22 cellular contexts compared by ENCODE assay signal in genomic region chr2:215395687-215396460, GRCh38.
"Had no signal": no experiment of that assay in that cellular context is flagged by ENCODE, and none has a peak within 500 bp of the region (broad histone marks: within the 10 kb centered on the region; RNA-seq: fewer than 3 reads in every experiment).

No MANE protein-coding gene starts in this region.

- ATAC-seq: activated T-cell treated with anti-CD3 and anti-CD28 coated beads, Interleukin-2, amount 50 U/mL, for 4 hours; foreskin keratinocyte; naive thymus-derived CD8-positive, alpha-beta T cell; stimulated activated effector memory CD8-positive, alpha-beta T cell treated with anti-CD3 and anti-CD28 coated beads, Interleukin-12 subunit alpha, Interleukin-12 subunit beta, amount 100 ng/mL, for 72 hours; stimulated activated naive CD8-positive, alpha-beta T cell treated with anti-CD3 and anti-CD28 coated beads, Interleukin-15, amount 100 ng/mL, for 72 hours had no signal

- H3K4me3 Mint-ChIP-seq: activated naive CD8-positive, alpha-beta T cell; activated T-cell treated with anti-CD3 and anti-CD28 coated beads, Interleukin-2, amount 50 U/mL, for 4 hours; dendritic cell treated with granulocyte-macrophage colony-stimulating factor and Interleukin-4, amounts not matched to agents 40 ng/mL and 50 ng/mL, for 4 days; naive thymus-derived CD8-positive, alpha-beta T cell; stimulated activated effector memory CD8-positive, alpha-beta T cell treated with anti-CD3 and anti-CD28 coated beads, Interleukin-12 subunit alpha, Interleukin-12 subunit beta, amount 100 ng/mL, for 72 hours; stimulated activated naive CD8-positive, alpha-beta T cell treated with anti-CD3 and anti-CD28 coated beads, Interleukin-15, amount 100 ng/mL, for 72 hours had no signal

- H3K4me1 ChIP-seq: foreskin keratinocyte, psoas muscle, right atrium auricular region had no signal

- H3K36me3 ChIP-seq: ovary had no signal

- DNase-seq: activated CD4-positive, alpha-beta T cell treated with anti-CD3 and anti-CD28 coated beads for 1 hour; activated CD8-positive, alpha-beta memory T cell treated with anti-CD3 and anti-CD28 coated beads, Interleukin-2, amount 50 U/mL, for 48 hours; activated naive CD4-positive, alpha-beta T cell; activated T-cell treated with anti-CD3 and anti-CD28 coated beads, Interleukin-2, amount 50 U/mL, for 4 hours; effector CD4-positive, alpha-beta T cell; erythroblast; foreskin keratinocyte; kidney; left lung; naive thymus-derived CD8-positive, alpha-beta T cell; ovary; psoas muscle; stimulated activated CD4-positive, alpha-beta T cell treated with anti-CD3 and anti-CD28 coated beads, Interleukin-2, amount 100 ng/mL, for 24 hours; stimulated activated naive CD8-positive, alpha-beta T cell treated with anti-CD3 and anti-CD28 coated beads, Interleukin-15, amount 100 ng/mL, for 72 hours; tibial artery had no signal

- H3K4me3 ChIP-seq: left lung, lung, ovary, psoas muscle, right atrium auricular region, tibial artery had no signal

- H3K27me3 ChIP-seq: foreskin keratinocyte, left lung, ovary, right atrium auricular region, tibial artery had no signal

- H3K9me3 ChIP-seq: left lung, ovary, psoas muscle, right atrium auricular region, tibial artery had no signal

- H3K36me3 Mint-ChIP-seq: activated naive CD8-positive, alpha-beta T cell; naive thymus-derived CD8-positive, alpha-beta T cell; stimulated activated effector memory CD8-positive, alpha-beta T cell treated with anti-CD3 and anti-CD28 coated beads, Interleukin-12 subunit alpha, Interleukin-12 subunit beta, amount 100 ng/mL, for 72 hours had no signal

- H3K4me1 Mint-ChIP-seq: naive thymus-derived CD8-positive, alpha-beta T cell; stimulated activated effector memory CD8-positive, alpha-beta T cell treated with anti-CD3 and anti-CD28 coated beads, Interleukin-12 subunit alpha, Interleukin-12 subunit beta, amount 100 ng/mL, for 72 hours; stimulated activated naive CD8-positive, alpha-beta T cell treated with anti-CD3 and anti-CD28 coated beads, Interleukin-15, amount 100 ng/mL, for 72 hours had no signal

- H3K27ac Mint-ChIP-seq: activated naive CD8-positive, alpha-beta T cell; activated T-helper 2 cell treated with anti-CD3 and anti-CD28 coated beads, Interferon-gamma antibody, Interleukin-2, Interleukin-4, amounts not matched to agents 10 μg/mL and 5 μg/mL and 100 μg/mL, durations not matched to agents 14 hours and 24 hours and 36 hours; dendritic cell treated with granulocyte-macrophage colony-stimulating factor and Interleukin-4, amounts not matched to agents 40 ng/mL and 50 ng/mL, for 4 days; naive thymus-derived CD8-positive, alpha-beta T cell; stimulated activated effector memory CD8-positive, alpha-beta T cell treated with anti-CD3 and anti-CD28 coated beads, Interleukin-12 subunit alpha, Interleukin-12 subunit beta, amount 100 ng/mL, for 72 hours; stimulated activated naive CD8-positive, alpha-beta T cell treated with anti-CD3 and anti-CD28 coated beads, Interleukin-15, amount 100 ng/mL, for 72 hours had no signal

- H3K27ac ChIP-seq: foreskin keratinocyte, ovary, psoas muscle, right atrium auricular region, VCaP had no signal

- H3K9me3 Mint-ChIP-seq: activated T-cell treated with anti-CD3 and anti-CD28 coated beads, Interleukin-2, amount 50 U/mL, for 4 hours; activated T-helper 2 cell treated with anti-CD3 and anti-CD28 coated beads, Interferon-gamma antibody, Interleukin-2, Interleukin-4, amounts not matched to agents 10 μg/mL and 5 μg/mL and 100 μg/mL, durations not matched to agents 14 hours and 24 hours and 36 hours; dendritic cell treated with granulocyte-macrophage colony-stimulating factor and Interleukin-4, amounts not matched to agents 40 ng/mL and 50 ng/mL, for 4 days; stimulated activated effector memory CD8-positive, alpha-beta T cell treated with anti-CD3 and anti-CD28 coated beads, Interleukin-12 subunit alpha, Interleukin-12 subunit beta, amount 100 ng/mL, for 72 hours; stimulated activated naive CD8-positive, alpha-beta T cell treated with anti-CD3 and anti-CD28 coated beads, Interleukin-15, amount 100 ng/mL, for 72 hours had no signal
